In the genomic region with DNA sequence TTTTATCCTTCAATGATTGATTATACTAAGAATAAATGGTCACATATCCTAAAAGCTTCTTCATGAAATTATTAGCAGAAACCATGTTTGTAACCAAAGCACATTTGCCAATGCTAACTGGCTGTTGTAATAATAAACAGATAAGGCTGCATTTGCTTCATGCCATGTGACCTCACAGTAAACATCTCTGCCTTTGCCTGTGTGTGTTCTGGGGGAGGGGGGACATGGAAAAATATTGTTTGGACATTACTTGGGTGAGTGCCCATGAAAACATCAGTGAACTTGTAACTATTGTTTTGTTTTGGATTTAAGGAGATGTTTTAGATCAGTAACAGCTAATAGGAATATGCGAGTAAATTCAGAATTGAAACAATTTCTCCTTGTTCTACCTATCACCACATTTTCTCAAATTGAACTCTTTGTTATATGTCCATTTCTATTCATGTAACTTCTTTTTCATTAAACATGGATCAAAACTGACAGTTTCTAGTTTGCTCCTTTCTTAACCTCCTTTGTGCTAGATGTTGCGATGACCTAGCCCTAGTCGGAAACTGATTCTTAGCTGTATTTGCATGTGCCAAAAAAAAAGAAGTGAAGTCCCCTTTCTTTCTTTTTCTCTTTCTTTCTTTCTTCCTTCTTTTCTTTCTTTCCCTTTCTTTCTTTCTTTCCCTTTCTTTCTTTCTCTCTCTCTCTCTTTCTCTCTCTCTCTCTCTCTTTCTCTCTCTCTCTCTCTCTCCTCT, we compare ENCODE assay signal across 1 cellular context.
TF ChIP-seq lines count a peak whose summit lies in the region.

No MANE protein-coding gene starts in this region.

TF ChIP-seq in GM12878, 131 proteins besides CTCF, POLR2A, EP300 and RAD21 (continued from another document):
- TF ChIP-seq, protein P1, sequence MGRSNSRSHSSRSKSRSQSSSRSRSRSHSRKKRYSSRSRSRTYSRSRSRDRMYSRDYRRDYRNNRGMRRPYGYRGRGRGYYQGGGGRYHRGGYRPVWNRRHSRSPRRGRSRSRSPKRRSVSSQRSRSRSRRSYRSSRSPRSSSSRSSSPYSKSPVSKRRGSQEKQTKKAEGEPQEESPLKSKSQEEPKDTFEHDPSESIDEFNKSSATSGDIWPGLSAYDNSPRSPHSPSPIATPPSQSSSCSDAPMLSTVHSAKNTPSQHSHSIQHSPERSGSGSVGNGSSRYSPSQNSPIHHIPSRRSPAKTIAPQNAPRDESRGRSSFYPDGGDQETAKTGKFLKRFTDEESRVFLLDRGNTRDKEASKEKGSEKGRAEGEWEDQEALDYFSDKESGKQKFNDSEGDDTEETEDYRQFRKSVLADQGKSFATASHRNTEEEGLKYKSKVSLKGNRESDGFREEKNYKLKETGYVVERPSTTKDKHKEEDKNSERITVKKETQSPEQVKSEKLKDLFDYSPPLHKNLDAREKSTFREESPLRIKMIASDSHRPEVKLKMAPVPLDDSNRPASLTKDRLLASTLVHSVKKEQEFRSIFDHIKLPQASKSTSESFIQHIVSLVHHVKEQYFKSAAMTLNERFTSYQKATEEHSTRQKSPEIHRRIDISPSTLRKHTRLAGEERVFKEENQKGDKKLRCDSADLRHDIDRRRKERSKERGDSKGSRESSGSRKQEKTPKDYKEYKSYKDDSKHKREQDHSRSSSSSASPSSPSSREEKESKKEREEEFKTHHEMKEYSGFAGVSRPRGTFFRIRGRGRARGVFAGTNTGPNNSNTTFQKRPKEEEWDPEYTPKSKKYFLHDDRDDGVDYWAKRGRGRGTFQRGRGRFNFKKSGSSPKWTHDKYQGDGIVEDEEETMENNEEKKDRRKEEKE (IDR thresholded peaks at IDR 0.05), result no peak
